ENCODE assay signal across 19 cellular contexts in genomic region chr9:76352026-76352620, GRCh38.
"Had no signal": no experiment of that assay in that cellular context is flagged by ENCODE, and none has a peak within 500 bp of the region (broad histone marks: within the 10 kb centered on the region; RNA-seq: fewer than 3 reads in every experiment).

No MANE protein-coding gene starts in this region.

- H3K4me1 ChIP-seq: gastroesophageal sphincter, heart left ventricle, left lung had no signal

- H3K27me3 ChIP-seq: brain microvascular endothelial cell, heart left ventricle, left lung had no signal

- H3K27ac Mint-ChIP-seq: activated CD8-positive, alpha-beta T cell treated with anti-CD3 and anti-CD28 coated beads, Interleukin-2, amount 10 ng/mL, durations not matched to agents 7 days and 5 days; activated naive CD4-positive, alpha-beta T cell treated with anti-CD3 and anti-CD28 coated beads, Interleukin-2, amount 10 ng/mL, durations not matched to agents 7 days and 5 days; activated T-cell treated with anti-CD3 and anti-CD28 coated beads, Interleukin-2, amount 50 U/mL, for 24 hours; nephron had no signal

- H3K4me1 Mint-ChIP-seq: activated naive CD4-positive, alpha-beta T cell treated with anti-CD3 and anti-CD28 coated beads, Interleukin-2, amount 10 ng/mL, durations not matched to agents 7 days and 5 days; nephron had no signal

- ATAC-seq: activated CD8-positive, alpha-beta T cell treated with anti-CD3 and anti-CD28 coated beads, Interleukin-2, amount 10 ng/mL, durations not matched to agents 7 days and 5 days; gastroesophageal sphincter; heart left ventricle; left lung; sciatic nerve had no signal

- DNase-seq: activated CD4-positive, alpha-beta T cell treated with anti-CD3 and anti-CD28 coated beads for 48 hours; activated CD4-positive, CD25-positive, alpha-beta regulatory T cell; activated CD8-positive, alpha-beta T cell treated with anti-CD3 and anti-CD28 coated beads, Interleukin-2, amount 10 ng/mL, durations not matched to agents 7 days and 5 days; activated naive CD4-positive, alpha-beta T cell treated with anti-CD3 and anti-CD28 coated beads, Interleukin-2, amount 10 ng/mL, durations not matched to agents 7 days and 5 days; activated T-cell treated with anti-CD3 and anti-CD28 coated beads, Interleukin-2, amount 50 U/mL, for 24 hours; aorta; brain microvascular endothelial cell; cerebellar nuclear complex; cortex of kidney; heart left ventricle; left lung; midbrain; stimulated activated CD4-positive, alpha-beta T cell treated with anti-CD3 and anti-CD28 coated beads, Interleukin-4, amount 100 ng/mL, for 1 hour; T-helper 2 cell had no signal

- H3K9me3 Mint-ChIP-seq: activated naive CD4-positive, alpha-beta T cell treated with anti-CD3 and anti-CD28 coated beads, Interleukin-2, amount 10 ng/mL, durations not matched to agents 7 days and 5 days; activated T-cell treated with anti-CD3 and anti-CD28 coated beads, Interleukin-2, amount 50 U/mL, for 24 hours; nephron had no signal

- H3K4me3 Mint-ChIP-seq: activated CD8-positive, alpha-beta T cell treated with anti-CD3 and anti-CD28 coated beads, Interleukin-2, amount 10 ng/mL, durations not matched to agents 7 days and 5 days; activated naive CD4-positive, alpha-beta T cell treated with anti-CD3 and anti-CD28 coated beads, Interleukin-2, amount 10 ng/mL, durations not matched to agents 7 days and 5 days; activated T-cell treated with anti-CD3 and anti-CD28 coated beads, Interleukin-2, amount 50 U/mL, for 24 hours; nephron had no signal

- H3K36me3 Mint-ChIP-seq: activated naive CD4-positive, alpha-beta T cell treated with anti-CD3 and anti-CD28 coated beads, Interleukin-2, amount 10 ng/mL, durations not matched to agents 7 days and 5 days had no signal

- H3K4me3 ChIP-seq: gastroesophageal sphincter, heart left ventricle, left lung, smooth muscle cell, thoracic aorta had no signal

- H3K27ac ChIP-seq: brain microvascular endothelial cell, gastroesophageal sphincter, heart left ventricle, left lung, thoracic aorta had no signal
